ENCODE assay signal across 6 cellular contexts in genomic region chr3:6124875-6125274, GRCh38.
"Had no signal": no experiment of that assay in that cellular context is flagged by ENCODE, and none has a peak within 500 bp of the region (broad histone marks: within the 10 kb centered on the region; RNA-seq: fewer than 3 reads in every experiment).

No MANE protein-coding gene starts in this region.

- FAIRE-seq: HepG2, HTR-8/SVneo, K562 had no signal

- H3K27ac ChIP-seq: HL-60 had no signal

- H3K4me3 ChIP-seq: K562 had no signal

- DNase-seq: IMR-90, KBM-7 had no signal

- ATAC-seq: HepG2, K562 had no signal
